Comparison of ENCODE assay signal across 15 cellular contexts in genomic region chr11:20161230-20161918, GRCh38. TPM values are rescaled to one million over a fixed set of nuclear protein-coding genes. Genes with fewer than 3 reads are reported as not detected.
DNase-seq lines count a peak whose midpoint lies in the region; ATAC-seq and TF ChIP-seq lines count a peak whose summit lies in the region.
"Had no signal": no experiment of that assay in that cellular context is flagged by ENCODE, and none has a peak within 500 bp of the region (broad histone marks: within the 10 kb centered on the region; RNA-seq: fewer than 3 reads in every experiment).

No MANE protein-coding gene starts in this region.

- peak overlapping the region; percentile 74 for H3K4me3 Mint-ChIP-seq in WTC11
- H3K4me3 Mint-ChIP-seq in naive thymus-derived CD4-positive, alpha-beta T cell, result peak overlapping the region in 4 of 10 donors; percentile 16 to 85 (median 46)

- H3K27me3 ChIP-seq in HUES6 (ENCODE audit: control insufficient read depth, insufficient read depth, low read length), result peaks cover 100% of the 10 kb centered on the region
- peaks cover 9 to 39% of the 10 kb centered on the region in 2 donors for H3K27me3 ChIP-seq in naive thymus-derived CD4-positive, alpha-beta T cell (ENCODE audit: control insufficient read depth in 2 of 2, insufficient read depth in 2 of 2, low read length in 2 of 2)

- POLR2A ChIA-PET in WTC11 (lab: Charles Lee), result interaction anchor here (0.6 kb wide), 1 partner anchor 258 kb away, joined by 3 read pairs; no protein-coding TSS in a partner anchor
- POLR2A ChIA-PET in naive thymus-derived CD4-positive, alpha-beta T cell (lab: Charles Lee), result no interaction called here

- no peaks in the 10 kb centered on the region for H3K9me3 Mint-ChIP-seq in WTC11
- peaks cover 0 to 44% (median 19%) of the 10 kb centered on the region in 11 donors for H3K9me3 Mint-ChIP-seq in naive thymus-derived CD4-positive, alpha-beta T cell

- no peak for TF ChIP-seq CTCF in WTC11 (IDR thresholded peaks at IDR 0.05)

- H3K27ac Mint-ChIP-seq in WTC11, result no peak overlapping the region
- peak overlapping the region in 5 of 9 donors; percentile 34 to 87 (median 67) for H3K27ac Mint-ChIP-seq in naive thymus-derived CD4-positive, alpha-beta T cell

- H3K9ac ChIP-seq in HUES6 (ENCODE audit: low read length), result peak overlapping the region; percentile 15

- H3K9me3 ChIP-seq in HUES6 (ENCODE audit: control insufficient read depth, insufficient read depth, low read depth, low read length), result no peaks in the 10 kb centered on the region
- H3K9me3 ChIP-seq in naive thymus-derived CD4-positive, alpha-beta T cell (ENCODE audit: control insufficient read depth in 2 of 3, low read length in 3 of 3), result peaks cover 0 to 17% (median 0%) of the 10 kb centered on the region in 3 experiments
- H3K9me3 ChIP-seq: heart left ventricle had no signal

- H3K4me1 Mint-ChIP-seq in WTC11, result peaks cover 74% of the 10 kb centered on the region
- H3K4me1 Mint-ChIP-seq in naive thymus-derived CD4-positive, alpha-beta T cell, result peaks cover 21 to 65% (median 48%) of the 10 kb centered on the region in 7 donors

- no peak overlapping the region for H3K27ac ChIP-seq in HUES6 (ENCODE audit: low read depth, low read length)
- H3K27ac ChIP-seq in naive thymus-derived CD4-positive, alpha-beta T cell (ENCODE audit: low read depth, low read length), result no peak overlapping the region
- H3K27ac ChIP-seq: heart left ventricle had no signal

- H3K36me3 ChIP-seq in HUES6 (ENCODE audit: control insufficient read depth, insufficient read depth, low read length), result no peaks in the 10 kb centered on the region
- H3K36me3 ChIP-seq in naive thymus-derived CD4-positive, alpha-beta T cell (ENCODE audit: control insufficient read depth in 2 of 3, insufficient read depth in 3 of 3, low read length in 3 of 3), result no peaks in the 10 kb centered on the region
- H3K36me3 ChIP-seq: heart left ventricle had no signal

- peaks cover 100% of the 10 kb centered on the region for H3K27me3 Mint-ChIP-seq in WTC11 (ENCODE audit: low read depth)
- peaks cover 73 to 86% (median 85%) of the 10 kb centered on the region in 5 donors for H3K27me3 Mint-ChIP-seq in naive thymus-derived CD4-positive, alpha-beta T cell

- peak; percentile 49 for DNase-seq in EH (ENCODE audit: low read depth)
- peak; percentile 71 for DNase-seq in WTC11 (ENCODE audit: low spot score)
- no peak for DNase-seq in naive thymus-derived CD4-positive, alpha-beta T cell
- DNase-seq in NK-92 treated with Interleukin-12 subunit alpha and Interleukin-12 subunit beta, amount 100 ng/mL, for 24 hours (lab: John Stamatoyannopoulos, UW), result no peak
- no peak for DNase-seq in effector CD4-positive, alpha-beta T cell
- DNase-seq: activated CD8-positive, alpha-beta memory T cell treated with anti-CD3 and anti-CD28 coated beads for 24 hours; amniotic stem cell; heart left ventricle; midbrain; NCI-H774 had no signal

- ATAC-seq in WTC11 (peak; percentile 21), HG03469 (IDR thresholded peaks at IDR 0.05; ENCODE audit: unreplicated experiment) (no peak)
- no peak for ATAC-seq in naive thymus-derived CD4-positive, alpha-beta T cell
- ATAC-seq: heart left ventricle had no signal

- CTCF ChIA-PET in WTC11 (lab: Charles Lee), result interaction anchor here (0.6 to 5.4 kb wide), 5 partner anchors 29 to 193 kb away, joined by 3 to 48 read pairs (median 13); no protein-coding TSS in a partner anchor
- CTCF ChIA-PET in naive thymus-derived CD4-positive, alpha-beta T cell (lab: Charles Lee), result interaction anchor here (0.6 kb wide), 1 partner anchor 11 kb away, joined by 3 read pairs; no protein-coding TSS in a partner anchor

- no peaks in the 10 kb centered on the region for H3K36me3 Mint-ChIP-seq in WTC11
- peaks cover 0 to 7% (median 5%) of the 10 kb centered on the region in 5 donors for H3K36me3 Mint-ChIP-seq in naive thymus-derived CD4-positive, alpha-beta T cell

- intact Hi-C loops in naive thymus-derived CD4-positive, alpha-beta T cell (cut with micrococcal nuclease), result no loop called here

- peaks cover 42% of the 10 kb centered on the region for H3K4me1 ChIP-seq in HUES6 (ENCODE audit: control insufficient read depth, insufficient read depth, low read length)
- peaks cover 9% of the 10 kb centered on the region in 2 donors for H3K4me1 ChIP-seq in naive thymus-derived CD4-positive, alpha-beta T cell (ENCODE audit: control insufficient read depth in 2 of 2, insufficient read depth in 2 of 2, low read length in 2 of 2)

- H3K4me3 ChIP-seq in HUES6 (ENCODE audit: low read depth, low read length), result peak overlapping the region; percentile 66
- no peak overlapping the region for H3K4me3 ChIP-seq in naive thymus-derived CD4-positive, alpha-beta T cell (ENCODE audit: low read length)
- H3K4me3 ChIP-seq: heart left ventricle had no signal

TF ChIP-seq in WTC11, 78 proteins besides CTCF, POLR2A, EP300 and RAD21 (continues in another document):
- TF ChIP-seq TP53 (CRISPR knock-in tag; IDR thresholded peaks at IDR 0.05) (no peak), TCF7 (CRISPR knock-in tag; IDR thresholded peaks at IDR 0.05; ENCODE audit: low read depth) (no peak), ZNF396 (CRISPR knock-in tag; IDR thresholded peaks at IDR 0.05; ENCODE audit: borderline replicate concordance) (no peak), ESRRA (CRISPR knock-in tag; IDR thresholded peaks at IDR 0.05; ENCODE audit: borderline replicate concordance) (no peak), ATF3 (CRISPR knock-in tag; conservative IDR thresholded peaks at IDR 0.05) (no peak), ATF6 (CRISPR knock-in tag; IDR thresholded peaks at IDR 0.05) (no peak), ZMAT4 (CRISPR knock-in tag; IDR thresholded peaks at IDR 0.05) (no peak), ZNF532 (CRISPR knock-in tag; IDR thresholded peaks at IDR 0.05; ENCODE audit: borderline replicate concordance) (no peak), PRRX2 (CRISPR knock-in tag; IDR thresholded peaks at IDR 0.05) (no peak), ZNF219 (CRISPR knock-in tag; IDR thresholded peaks at IDR 0.05; ENCODE audit: borderline replicate concordance) (no peak), IRF2 (CRISPR knock-in tag; IDR thresholded peaks at IDR 0.05; ENCODE audit: borderline replicate concordance, low read depth) (no peak), ETV6 (CRISPR knock-in tag; IDR thresholded peaks at IDR 0.05) (no peak)

RNA-seq across cellular contexts. Expression of gene DBX1, which starts 1.1 kb away (rescaled TPM):
- 0.14 to 0.24 TPM (median 0.14 TPM) in 3 replicates for total RNA-seq in WTC11 (2021)
- total RNA-seq in naive thymus-derived CD4-positive, alpha-beta T cell, result not detected
- polyA plus RNA-seq in naive thymus-derived CD4-positive, alpha-beta T cell, result not detected
- total RNA-seq: CD4-positive, alpha-beta memory T cell; heart left ventricle; subcutaneous adipose tissue; T-helper 1 cell treated with Interleukin-12 subunit alpha and Interleukin-12 subunit beta and Interleukin-4 antibody, amounts not matched to agents 30 ng/mL and 1 ng/mL, for 36 hours had no signal
- polyA plus RNA-seq: CD4-positive, alpha-beta memory T cell; heart left ventricle had no signal

Comparison
In these comparisons a context has a peak if more than half of its experiments do, and no peak if none do; other contexts are left out.
1. DNase-seq: peak in EH (single experiment) and WTC11 (single experiment); none in naive thymus-derived CD4-positive, alpha-beta T cell (0 of 9), NK-92 treated with Interleukin-12 subunit alpha and Interleukin-12 subunit beta, amount 100 ng/mL, for 24 hours (single experiment) and effector CD4-positive, alpha-beta T cell (single experiment).